In genomic region chr11:65606876-65607613, GRCh38 we compare ENCODE assay signal across 8 cellular contexts. TPM values are rescaled to one million over a fixed set of nuclear protein-coding genes. Genes with fewer than 3 reads are reported as not detected.
DNase-seq lines count a peak whose midpoint lies in the region; ATAC-seq and TF ChIP-seq lines count a peak whose summit lies in the region.

No MANE protein-coding gene starts in this region.

- TF ChIP-seq CTCF in AG09309 (IDR thresholded peaks at IDR 0.05; ENCODE audit: control insufficient read depth, insufficient read depth, low read depth, low read length, missing control alignments) = no peak
- no peak for TF ChIP-seq CTCF in colonic mucosa (IDR thresholded peaks at IDR 0.05)
- no peak for TF ChIP-seq CTCF in kidney epithelial cell (IDR thresholded peaks at IDR 0.05; ENCODE audit: insufficient read depth, low read length, poor library complexity, severe bottlenecking)
- TF ChIP-seq CTCF in smooth muscle cell (IDR thresholded peaks at IDR 0.05; ENCODE audit: borderline replicate concordance, insufficient read depth, poor library complexity, severe bottlenecking) = no peak

- H3K27me3 ChIP-seq in colonic mucosa (no peaks in the 10 kb centered on the region), kidney epithelial cell (ENCODE audit: control insufficient read depth, insufficient read depth, low read length) (no peaks in the 10 kb centered on the region), smooth muscle cell (ENCODE audit: low read depth) (no peaks in the 10 kb centered on the region)

- H3K4me3 ChIP-seq in AG09309 (ENCODE audit: control insufficient read depth, low read depth, low read length) (no peak overlapping the region), colonic mucosa (no peak overlapping the region), kidney epithelial cell (ENCODE audit: low read depth, low read length) (peak overlapping the region; percentile 25), smooth muscle cell (peak overlapping the region; percentile 27)

- peaks cover 56% of the 10 kb centered on the region for H4K20me1 ChIP-seq in smooth muscle cell (ENCODE audit: low read depth)

- H3K9me3 ChIP-seq in colonic mucosa (no peaks in the 10 kb centered on the region), smooth muscle cell (replicated peaks; ENCODE audit: low read depth) (no peaks in the 10 kb centered on the region)

- H3K36me3 ChIP-seq in colonic mucosa = peaks cover 14% of the 10 kb centered on the region
- peaks cover 1% of the 10 kb centered on the region for H3K36me3 ChIP-seq in kidney epithelial cell (ENCODE audit: control insufficient read depth, insufficient read depth, low read length)
- peaks cover 3% of the 10 kb centered on the region for H3K36me3 ChIP-seq in smooth muscle cell (ENCODE audit: low read depth)

- DNase-seq in AG09309 (ENCODE audit: low read depth) (peak; percentile 55), NCI-H1930 (lab: John Stamatoyannopoulos, UW) (peak; percentile 50 to 64), colonic mucosa (peak; percentile 95), kidney epithelial cell (ENCODE audit: low read depth) (peak; percentile 88), smooth muscle cell (lab: John Stamatoyannopoulos, UW; ENCODE audit: unreplicated experiment) (peak; percentile 92), NCI-H510A (lab: John Stamatoyannopoulos, UW) (no peak), NCI-H2227 (lab: John Stamatoyannopoulos, UW; ENCODE audit: unreplicated experiment) (no peak)

- ATAC-seq in HG03378 (IDR thresholded peaks at IDR 0.05; ENCODE audit: unreplicated experiment) = no peak

- peaks cover 5% of the 10 kb centered on the region for H3F3A ChIP-seq in smooth muscle cell (ENCODE audit: low read depth)

- H2AFZ ChIP-seq in smooth muscle cell (ENCODE audit: low read depth) = no peak overlapping the region

- peak overlapping the region; percentile 79 for H3K4me2 ChIP-seq in smooth muscle cell

- WGBS in smooth muscle cell (ENCODE audit: low lambda C conversion rate) = 6% methylated on average over 66 of the region's 67 CpGs

- peaks cover 11% of the 10 kb centered on the region for H3K79me2 ChIP-seq in smooth muscle cell (ENCODE audit: low read depth)

- H3K27ac ChIP-seq in colonic mucosa = peak overlapping the region; percentile 62
- peak overlapping the region; percentile 41 for H3K27ac ChIP-seq in smooth muscle cell (ENCODE audit: low read depth)

- H3K9ac ChIP-seq in colonic mucosa (ENCODE audit: low read depth in 2 of 2, low read length in 2 of 2) (peak overlapping the region in 1 of 2 donors; percentile 33), smooth muscle cell (ENCODE audit: low read depth) (no peak overlapping the region)

- intact Hi-C loops in colonic mucosa (cut with DNase I) = no loop called here

- peaks cover 15% of the 10 kb centered on the region for H3K4me1 ChIP-seq in colonic mucosa
- H3K4me1 ChIP-seq in smooth muscle cell (ENCODE audit: low read depth) = peaks cover 12% of the 10 kb centered on the region

RNA-seq across cellular contexts. Expression of gene MAP3K11, which starts 7.0 kb away (rescaled TPM):
- total RNA-seq in colonic mucosa (100 to 1,000 TPM in 1 of 2 donors, 10 to 100 TPM in 1; 92.7 to 102 TPM), kidney epithelial cell (58.3 and 60.8 TPM in 2 replicates), smooth muscle cell (14.9 and 15.0 TPM in 2 replicates)
- polyA plus RNA-seq in smooth muscle cell = 17.3 and 29.7 TPM in 2 replicates

RNA-seq across cellular contexts. Expression of gene PCNX3, which starts 8.5 kb away (rescaled TPM):
- 10 to 100 TPM; 41.5 to 72.4 TPM for total RNA-seq in colonic mucosa
- 61.9 and 71.2 TPM in 2 replicates for total RNA-seq in kidney epithelial cell
- 12.0 and 17.5 TPM in 2 replicates for total RNA-seq in smooth muscle cell
- 18.3 and 20.7 TPM in 2 replicates for polyA plus RNA-seq in smooth muscle cell

RNA-seq across cellular contexts. Expression of gene KCNK7, which starts 11.4 kb away (rescaled TPM):
- total RNA-seq in colonic mucosa (under 1 TPM; 0.40 to 0.69 TPM), kidney epithelial cell (not detected in 2 replicates), smooth muscle cell (1.7 TPM in 1 of 2 replicates, not detected in the other)
- polyA plus RNA-seq in smooth muscle cell = not detected in 2 replicates

RNA-seq across cellular contexts. Expression of gene SIPA1, which starts 30.9 kb away (rescaled TPM):
- total RNA-seq in colonic mucosa (10 to 100 TPM; 21.0 to 33.0 TPM), kidney epithelial cell (19.6 and 25.8 TPM in 2 replicates), smooth muscle cell (9.8 and 15.9 TPM in 2 replicates)
- 63.8 and 67.6 TPM in 2 replicates for polyA plus RNA-seq in smooth muscle cell

RNA-seq across cellular contexts. Expression of gene EHBP1L1, which starts 31.2 kb away (rescaled TPM):
- 10 to 100 TPM; 58.5 to 78.5 TPM for total RNA-seq in colonic mucosa
- 19.5 and 20.9 TPM in 2 replicates for total RNA-seq in kidney epithelial cell
- total RNA-seq in smooth muscle cell = 5.1 and 14.0 TPM in 2 replicates
- 28.4 and 29.5 TPM in 2 replicates for polyA plus RNA-seq in smooth muscle cell

Comparison
In these comparisons a context has a peak if more than half of its experiments do, and no peak if none do; other contexts are left out.
1. DNase-seq: peak in AG09309 (single experiment), NCI-H1930 (2 of 2), colonic mucosa (single experiment), kidney epithelial cell (single experiment) and smooth muscle cell (single experiment); none in NCI-H510A (single experiment) and NCI-H2227 (single experiment).
2. H3K4me3 ChIP-seq: peak in kidney epithelial cell (single experiment) and smooth muscle cell (single experiment); none in AG09309 (single experiment) and colonic mucosa (single experiment).